16 cellular contexts compared by ENCODE assay signal in the genomic region with DNA sequence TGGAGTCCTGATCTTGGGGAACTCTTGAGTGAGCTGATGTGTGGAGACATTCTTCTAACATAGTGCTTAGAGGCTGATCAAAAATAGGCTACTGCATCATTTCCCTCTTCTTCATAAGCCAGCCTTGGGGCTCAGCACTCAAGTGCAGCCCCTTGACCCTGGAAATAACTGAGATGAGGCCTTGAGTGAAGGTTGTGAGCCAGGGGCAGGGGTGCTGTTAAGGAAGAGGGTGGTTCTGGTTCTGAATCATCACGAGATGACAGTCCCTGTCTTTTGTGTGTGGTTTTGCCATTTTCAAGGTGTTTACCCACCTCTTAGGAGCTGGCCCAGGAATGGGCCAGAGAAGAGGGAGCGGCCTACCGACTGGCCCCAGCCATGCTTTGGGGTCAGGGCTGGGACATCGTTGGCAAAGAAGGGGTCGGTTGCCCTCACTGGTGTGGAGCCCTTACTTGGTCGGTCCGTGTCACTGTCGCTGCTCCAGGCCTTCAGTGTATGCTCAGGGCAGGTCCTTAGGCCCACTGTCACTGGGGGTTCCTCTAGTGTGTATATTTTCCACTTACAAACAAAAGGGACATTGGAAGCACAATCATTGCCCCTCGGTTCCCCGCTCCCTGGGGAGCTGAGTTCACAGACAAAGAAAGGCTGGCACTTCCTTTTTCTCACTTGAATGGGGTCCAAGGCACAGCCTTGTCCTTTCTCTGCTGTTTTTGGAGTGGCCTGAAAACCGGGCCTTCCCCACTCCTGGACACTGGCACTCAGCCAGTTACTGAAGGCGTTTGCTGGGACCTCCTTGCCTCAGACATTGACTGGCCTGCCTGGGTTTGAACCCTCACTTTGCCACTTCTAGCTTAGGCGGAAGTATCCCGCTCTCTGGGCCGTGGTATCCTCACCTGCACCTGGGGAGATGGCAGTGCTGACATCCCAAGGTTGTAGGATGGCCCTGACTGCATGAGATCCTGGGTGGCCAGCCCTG. TPM values are rescaled to one million over a fixed set of nuclear protein-coding genes. Genes with fewer than 3 reads are reported as not detected.
DNase-seq lines count a peak whose midpoint lies in the region; TF ChIP-seq lines count a peak whose summit lies in the region.
"Had no signal": no experiment of that assay in that cellular context is flagged by ENCODE, and none has a peak within 500 bp of the region (broad histone marks: within the 10 kb centered on the region; RNA-seq: fewer than 3 reads in every experiment).

No MANE protein-coding gene starts in this region.

- peak overlapping the region; percentile 26 for H3K27ac Mint-ChIP-seq in activated T-cell treated with anti-CD3 and anti-CD28 coated beads, Interleukin-2, amount 50 U/mL, for 24 hours
- H3K27ac Mint-ChIP-seq in neural crest cell (ENCODE audit: unreplicated experiment) (peak overlapping the region; percentile 19), HFFc6 (no peak overlapping the region)

- peaks cover 97% of the 10 kb centered on the region for H3K36me3 Mint-ChIP-seq in activated T-cell treated with anti-CD3 and anti-CD28 coated beads, Interleukin-2, amount 50 U/mL, for 24 hours (ENCODE audit: low read depth)
- H3K36me3 Mint-ChIP-seq in neural crest cell (ENCODE audit: low read depth) (peaks cover 45% of the 10 kb centered on the region), HFFc6 (ENCODE audit: low read depth) (peaks cover 49% of the 10 kb centered on the region)

- no peak for TF ChIP-seq CTCF in OCI-LY3 (IDR thresholded peaks at IDR 0.05; ENCODE audit: low read depth, low read length)
- TF ChIP-seq CTCF in neural crest cell (conservative IDR thresholded peaks at IDR 0.05): no peak
- TF ChIP-seq CTCF in HFFc6 (IDR thresholded peaks at IDR 0.05): no peak
- no peak for TF ChIP-seq CTCF in GM10266 (IDR thresholded peaks at IDR 0.05; ENCODE audit: control insufficient read depth, insufficient read depth, low read depth, missing control alignments)

- peaks cover 13 to 33% (median 15%) of the 10 kb centered on the region in 10 experiments for H3K4me1 ChIP-seq in BLaER1 treated with 17β-estradiol and CSF1 and Interleukin-3, amounts not matched to agents 10 nM and 100 nM
- peaks cover 55% of the 10 kb centered on the region for H3K4me1 ChIP-seq in OCI-LY3 (ENCODE audit: low read length)

- H2AFZ ChIP-seq in OCI-LY3 (ENCODE audit: low read depth, low read length): no peak overlapping the region

- H3K9me3 ChIP-seq in BLaER1 treated with 17β-estradiol and CSF1 and Interleukin-3, amounts not matched to agents 10 nM and 100 nM (replicated peaks in 1 of 11): peaks cover 0 to 10% (median 0%) of the 10 kb centered on the region in 11 experiments; a peak in 4 of 22 replicates
- H3K9me3 ChIP-seq in OCI-LY3 (ENCODE audit: insufficient read depth, low read length): peaks cover 8% of the 10 kb centered on the region; the same call in 1 of the 2 replicates

- H3K4me3 ChIP-seq in BLaER1 treated with 17β-estradiol and CSF1 and Interleukin-3, amounts not matched to agents 10 nM and 100 nM: no peak overlapping the region
- no peak overlapping the region for H3K4me3 ChIP-seq in OCI-LY3 (ENCODE audit: low read length)

- H3K79me2 ChIP-seq in OCI-LY3 (ENCODE audit: low read length): peaks cover 28% of the 10 kb centered on the region

- H3K27me3 ChIP-seq in BLaER1 treated with 17β-estradiol and CSF1 and Interleukin-3, amounts not matched to agents 10 nM and 100 nM: no peaks in the 10 kb centered on the region
- no peaks in the 10 kb centered on the region for H3K27me3 ChIP-seq in OCI-LY3 (ENCODE audit: low read depth, low read length)

- peak overlapping the region in 9 of 11 experiments; percentile 12 to 66 (median 48); a peak in 16 of 22 replicates for H3K27ac ChIP-seq in BLaER1 treated with 17β-estradiol and CSF1 and Interleukin-3, amounts not matched to agents 10 nM and 100 nM
- H3K27ac ChIP-seq in OCI-LY3 (ENCODE audit: low read length): peak overlapping the region; percentile 15

- peaks cover 92 to 100% (median 98%) of the 10 kb centered on the region in 11 experiments for H3K36me3 ChIP-seq in BLaER1 treated with 17β-estradiol and CSF1 and Interleukin-3, amounts not matched to agents 10 nM and 100 nM
- peaks cover 81% of the 10 kb centered on the region for H3K36me3 ChIP-seq in OCI-LY3 (replicated peaks; ENCODE audit: low read depth, low read length)

- no peak overlapping the region for H3K4me3 Mint-ChIP-seq in activated T-cell treated with anti-CD3 and anti-CD28 coated beads, Interleukin-2, amount 50 U/mL, for 24 hours
- H3K4me3 Mint-ChIP-seq in neural crest cell (no peak overlapping the region), HFFc6 (no peak overlapping the region)
- H3K4me3 Mint-ChIP-seq: CD4-positive, alpha-beta memory T cell had no signal

- no peaks in the 10 kb centered on the region for H3K9me3 Mint-ChIP-seq in activated T-cell treated with anti-CD3 and anti-CD28 coated beads, Interleukin-2, amount 50 U/mL, for 24 hours
- peaks cover 4% of the 10 kb centered on the region for H3K9me3 Mint-ChIP-seq in neural crest cell
- no peaks in the 10 kb centered on the region for H3K9me3 Mint-ChIP-seq in HFFc6

- H3K9ac ChIP-seq in BLaER1 treated with 17β-estradiol and CSF1 and Interleukin-3, amounts not matched to agents 10 nM and 100 nM: peak overlapping the region in 7 of 11 experiments; percentile 4 to 59 (median 29); a peak in 7 of 22 replicates
- no peak overlapping the region for H3K9ac ChIP-seq in OCI-LY3 (ENCODE audit: low read length)

- H4K20me1 ChIP-seq in BLaER1 treated with 17β-estradiol and CSF1 and Interleukin-3, amounts not matched to agents 10 nM and 100 nM: peaks cover 0 to 88% (median 35%) of the 10 kb centered on the region in 11 experiments; a peak in 14 of 22 replicates
- no peaks in the 10 kb centered on the region for H4K20me1 ChIP-seq in OCI-LY3 (ENCODE audit: insufficient read depth, low read length)

- DNase-seq in activated T-cell treated with anti-CD3 and anti-CD28 coated beads, Interleukin-2, amount 50 U/mL, for 24 hours: no peak
- DNase-seq in activated T-cell treated with anti-CD3 and anti-CD28 coated beads for 4 hours (no peak), neural crest cell (ENCODE audit: low read depth, low spot score) (no peak), NCI-H446 treated with DMSO at 0.1 percent for 48 hours (lab: John Stamatoyannopoulos, UW) (no peak), HFFc6 (no peak), GM10266 (ENCODE audit: extremely low spot score) (no peak)
- DNase-seq: AML-193; CD4-positive, alpha-beta memory T cell; DMS79; HCEC 1CT; NCI-H1048; NCI-H2227 treated with DMSO at 0.1 percent for 48 hours; NCI-H69; NK-92 treated with Interleukin-12 subunit alpha and Interleukin-12 subunit beta, amount 100 ng/mL, for 24 hours had no signal

- H3K4me1 Mint-ChIP-seq in activated T-cell treated with anti-CD3 and anti-CD28 coated beads, Interleukin-2, amount 50 U/mL, for 24 hours (ENCODE audit: low read depth): peaks cover 7% of the 10 kb centered on the region
- H3K4me1 Mint-ChIP-seq in neural crest cell: peaks cover 22% of the 10 kb centered on the region
- peaks cover 34% of the 10 kb centered on the region for H3K4me1 Mint-ChIP-seq in HFFc6 (ENCODE audit: low read depth)

- H3K27me3 Mint-ChIP-seq in activated T-cell treated with anti-CD3 and anti-CD28 coated beads, Interleukin-2, amount 50 U/mL, for 24 hours: no peaks in the 10 kb centered on the region
- H3K27me3 Mint-ChIP-seq in neural crest cell (ENCODE audit: low read depth) (no peaks in the 10 kb centered on the region), HFFc6 (ENCODE audit: insufficient read depth) (peaks cover 3% of the 10 kb centered on the region)
- H3K27me3 Mint-ChIP-seq: CD4-positive, alpha-beta memory T cell had no signal

- peak overlapping the region; percentile 14 to 80 (median 58); a peak in 19 of 22 replicates for H3K4me2 ChIP-seq in BLaER1 treated with 17β-estradiol and CSF1 and Interleukin-3, amounts not matched to agents 10 nM and 100 nM
- no peak overlapping the region for H3K4me2 ChIP-seq in OCI-LY3 (ENCODE audit: low read length)

RNA-seq across cellular contexts. Expression of a gene that starts 46.6 kb away (rescaled TPM):
- 33.8 and 34.6 TPM in 2 replicates for total RNA-seq in neural crest cell
- total RNA-seq in HFFc6 (2021; fragmentation: NEBNext Ultra II Directional; extraction: Animal tissue kit (Norgen Biotek cat#: 25700)): 10 to 100 TPM; 22.5 to 33.0 (median 28.6) TPM
